In the genomic region with DNA sequence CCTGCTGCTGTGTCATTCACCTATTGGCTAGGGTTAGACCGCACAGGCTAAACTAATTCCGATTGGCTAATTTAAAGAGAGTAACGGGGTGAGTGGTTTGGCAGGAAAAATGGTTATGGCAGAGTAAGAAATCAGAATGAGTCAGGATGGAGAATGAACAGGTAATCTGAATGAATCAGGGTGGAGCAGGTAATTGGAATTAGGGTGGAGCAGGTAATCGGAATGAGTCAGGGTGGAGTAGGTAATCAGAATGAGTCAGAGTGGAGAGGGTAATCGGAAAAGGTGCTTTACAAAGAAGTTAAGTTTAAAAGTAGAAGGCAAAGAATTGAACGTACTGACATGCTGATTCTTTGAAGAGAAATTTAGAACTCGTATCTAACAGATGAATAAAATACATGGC, we compare ENCODE assay signal across 18 cellular contexts. TPM values are rescaled to one million over a fixed set of nuclear protein-coding genes. Genes with fewer than 3 reads are reported as not detected.
DNase-seq lines count a peak whose midpoint lies in the region; ATAC-seq and TF ChIP-seq lines count a peak whose summit lies in the region.
"Had no signal": no experiment of that assay in that cellular context is flagged by ENCODE, and none has a peak within 500 bp of the region (broad histone marks: within the 10 kb centered on the region; RNA-seq: fewer than 3 reads in every experiment).

No MANE protein-coding gene starts in this region.

- H3K36me3 Mint-ChIP-seq in MCF 10A (ENCODE audit: insufficient read depth, unreplicated experiment) = peaks cover 4% of the 10 kb centered on the region
- peaks cover 13% of the 10 kb centered on the region for H3K36me3 Mint-ChIP-seq in activated T-helper 17 cell treated with anti-CD3 and anti-CD28 coated beads, Interleukin-2, amount 50 U/mL, for 72 hours (ENCODE audit: low read depth)
- H3K36me3 Mint-ChIP-seq in type B pancreatic cell = peaks cover 23% of the 10 kb centered on the region

- H3K9me3 ChIP-seq in breast epithelium (no peaks in the 10 kb centered on the region), hepatocyte (ENCODE audit: low read depth) (no peaks in the 10 kb centered on the region)
- H3K9me3 ChIP-seq: BLaER1 had no signal

- H3K9me2 ChIP-seq in hepatocyte (replicated peaks; ENCODE audit: insufficient read depth) = no peaks in the 10 kb centered on the region

- peaks cover 11% of the 10 kb centered on the region for H3K4me1 Mint-ChIP-seq in MCF 10A (ENCODE audit: insufficient read depth, unreplicated experiment)
- H3K4me1 Mint-ChIP-seq in activated T-helper 17 cell treated with anti-CD3 and anti-CD28 coated beads, Interleukin-2, amount 50 U/mL, for 72 hours = peaks cover 6% of the 10 kb centered on the region
- peaks cover 8% of the 10 kb centered on the region for H3K4me1 Mint-ChIP-seq in type B pancreatic cell (ENCODE audit: unreplicated experiment)

- peaks cover 9% of the 10 kb centered on the region for H3K9me3 Mint-ChIP-seq in MCF 10A (ENCODE audit: unreplicated experiment)
- H3K9me3 Mint-ChIP-seq in activated T-helper 17 cell treated with anti-CD3 and anti-CD28 coated beads, Interleukin-2, amount 50 U/mL, for 72 hours = no peaks in the 10 kb centered on the region
- H3K9me3 Mint-ChIP-seq in type B pancreatic cell = peaks cover 10% of the 10 kb centered on the region
- H3K9me3 Mint-ChIP-seq: CD8-positive, alpha-beta memory T cell had no signal

- TF ChIP-seq CTCF in MCF 10A (IDR thresholded peaks at IDR 0.05; ENCODE audit: unreplicated experiment) (no peak), breast epithelium (IDR thresholded peaks at IDR 0.05) (no peak), hepatocyte (IDR thresholded peaks at IDR 0.05; ENCODE audit: poor library complexity) (no peak), type B pancreatic cell (conservative IDR thresholded peaks at IDR 0.05) (no peak)

- H3K36me3 ChIP-seq in breast epithelium (no peaks in the 10 kb centered on the region), hepatocyte (replicated peaks; ENCODE audit: insufficient read depth, low read depth) (no peaks in the 10 kb centered on the region)
- H3K36me3 ChIP-seq: BLaER1 had no signal

- TF ChIP-seq POLR2A in breast epithelium (IDR thresholded peaks at IDR 0.05) = no peak

- POLR2A ChIA-PET in MCF 10A (lab: Yijun Ruan, JAX) = interaction anchor here (1.6 kb wide), 1 partner anchor 12 kb away, joined by 3 read pairs; the partner anchor contains the start of gene SLC35A1

- CTCF ChIA-PET in MCF 10A (lab: Yijun Ruan, JAX) = interaction anchor here (0.5 to 1.0 kb wide), 3 partner anchors 91 to 208 kb away, joined by 3 read pairs; no protein-coding TSS in a partner anchor

- no peaks in the 10 kb centered on the region for H3K79me2 ChIP-seq in hepatocyte

- H3K27me3 ChIP-seq in breast epithelium (no peaks in the 10 kb centered on the region), hepatocyte (no peaks in the 10 kb centered on the region)
- H3K27me3 ChIP-seq: BLaER1, SJSA1 had no signal

- no peak overlapping the region for H2AFZ ChIP-seq in hepatocyte

- no TSS peak for BruUV-seq in MCF 10A (replicated peaks; lab: Mats Ljungman, UMichigan)

- intact Hi-C loops in MCF 10A (cut with micrococcal nuclease) (no loop called here), breast epithelium (cut with DNase I; ENCODE audit: low total_unique reads) (loop anchor here (5.0 kb wide), 1 partner anchor 397 kb away; no protein-coding TSS in a partner anchor)

- H3K4me3 ChIP-seq in breast epithelium (no peak overlapping the region), hepatocyte (no peak overlapping the region)
- H3K4me3 ChIP-seq: BLaER1, GM12878, SJSA1 had no signal

- no peaks in the 10 kb centered on the region for H3K27me3 Mint-ChIP-seq in MCF 10A (ENCODE audit: insufficient read depth, unreplicated experiment)
- no peaks in the 10 kb centered on the region for H3K27me3 Mint-ChIP-seq in activated T-helper 17 cell treated with anti-CD3 and anti-CD28 coated beads, Interleukin-2, amount 50 U/mL, for 72 hours
- no peaks in the 10 kb centered on the region for H3K27me3 Mint-ChIP-seq in type B pancreatic cell
- H3K27me3 Mint-ChIP-seq: CD8-positive, alpha-beta memory T cell had no signal

- no peaks in the 10 kb centered on the region for H4K20me1 ChIP-seq in hepatocyte (ENCODE audit: insufficient read depth, poor library complexity, severe bottlenecking)
- H4K20me1 ChIP-seq: BLaER1 had no signal

- peak overlapping the region; percentile 45 for H3K4me2 ChIP-seq in hepatocyte

- DNase-seq in MCF 10A (ENCODE audit: unreplicated experiment) = peak; percentile 40
- DNase-seq in breast epithelium (ENCODE audit: low spot score in 2 of 2) = no peak
- DNase-seq in hepatocyte (ENCODE audit: low spot score) = no peak
- no peak for DNase-seq in type B pancreatic cell (ENCODE audit: extremely low spot score, unreplicated experiment)
- no peak for DNase-seq in NCI-H748 treated with DMSO at 0.1 percent for 48 hours (lab: John Stamatoyannopoulos, UW)
- DNase-seq in EL = no peak
- DNase-seq: CD8-positive, alpha-beta memory T cell; DMS79; GOT3; NCI-H187; NCI-H446; OCI-M1; RPMI8226 had no signal

- H3K27ac Mint-ChIP-seq in MCF 10A (ENCODE audit: low read depth, unreplicated experiment) (peak overlapping the region; percentile 5), type B pancreatic cell (peak overlapping the region; percentile 79)
- peak overlapping the region; percentile 7 for H3K27ac Mint-ChIP-seq in activated T-helper 17 cell treated with anti-CD3 and anti-CD28 coated beads, Interleukin-2, amount 50 U/mL, for 72 hours

- H3K4me1 ChIP-seq in breast epithelium (no peaks in the 10 kb centered on the region), hepatocyte (ENCODE audit: insufficient read depth) (peaks cover 2% of the 10 kb centered on the region)

- 87% methylated on average over 7 of the region's 7 CpGs for WGBS in hepatocyte (ENCODE audit: low lambda C conversion rate, missing lambda C conversion rate)

- peak; percentile 67 for ATAC-seq in activated T-helper 17 cell treated with anti-CD3 and anti-CD28 coated beads, Interleukin-2, amount 50 U/mL, for 72 hours (replicated peaks)
- ATAC-seq in GM18870 (IDR thresholded peaks at IDR 0.05; ENCODE audit: unreplicated experiment) = no peak

- no peak overlapping the region for H3K27ac ChIP-seq in breast epithelium
- H3K27ac ChIP-seq in hepatocyte = peak overlapping the region; percentile 84
- H3K27ac ChIP-seq: BLaER1, SJSA1 had no signal

- no peak overlapping the region for H3K4me3 Mint-ChIP-seq in MCF 10A (ENCODE audit: unreplicated experiment)
- H3K4me3 Mint-ChIP-seq in activated T-helper 17 cell treated with anti-CD3 and anti-CD28 coated beads, Interleukin-2, amount 50 U/mL, for 72 hours = peak overlapping the region; percentile 1
- H3K4me3 Mint-ChIP-seq in type B pancreatic cell = no peak overlapping the region

RNA-seq across cellular contexts. Expression of gene SLC35A1, which starts 11.7 kb away (rescaled TPM):
- total RNA-seq in MCF 10A (2022) (10.3 and 12.1 TPM in 2 replicates), breast epithelium (10 to 100 TPM; 20.3 to 46.7 (median 22.9) TPM), hepatocyte (26.2 and 28.3 TPM in 2 replicates), type B pancreatic cell (ENCODE audit: low replicate concordance) (19.4 and 26.4 TPM in 2 replicates)
- total RNA-seq in activated T-helper 17 cell treated with anti-CD3 and anti-CD28 coated beads, Interleukin-2, amount 50 U/mL, for 72 hours = 1 to 10 TPM; 3.3 to 9.4 TPM
- polyA plus RNA-seq in hepatocyte = 20.1 and 30.3 TPM in 2 replicates

Comparison
In these comparisons a context has a peak if more than half of its experiments do, and no peak if none do; other contexts are left out.
1. H3K27ac Mint-ChIP-seq: peak in every context shown above with its lines; median percentile 79 in type B pancreatic cell; 7 in activated T-helper 17 cell treated with anti-CD3 and anti-CD28 coated beads, Interleukin-2, amount 50 U/mL, for 72 hours; 5 in MCF 10A.